ENCODE assay signal across 9 cellular contexts in the genomic region with DNA sequence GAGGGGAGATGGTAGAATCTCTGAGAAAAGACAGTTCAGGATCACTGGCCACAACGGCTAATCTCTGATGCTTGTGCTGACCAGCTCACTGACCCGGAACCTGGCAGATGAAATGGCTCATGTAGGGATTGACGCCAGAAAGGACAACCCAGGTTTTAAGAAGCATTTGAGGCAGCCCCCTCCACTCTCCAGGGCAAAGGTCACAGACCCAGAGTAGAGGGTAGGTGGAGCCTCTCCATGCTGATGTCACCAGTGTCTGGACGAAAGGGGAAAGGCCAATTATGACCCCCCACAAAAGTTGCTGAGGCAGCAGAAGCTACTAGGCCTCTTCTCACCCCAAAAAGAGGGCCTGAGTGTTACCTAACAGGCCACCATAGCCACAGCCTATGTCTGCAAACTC. TPM values are rescaled to one million over a fixed set of nuclear protein-coding genes. Genes with fewer than 3 reads are reported as not detected.
DNase-seq lines count a peak whose midpoint lies in the region; FAIRE-seq and TF ChIP-seq lines count a peak whose summit lies in the region.
"Had no signal": no experiment of that assay in that cellular context is flagged by ENCODE, and none has a peak within 500 bp of the region (broad histone marks: within the 10 kb centered on the region; RNA-seq: fewer than 3 reads in every experiment).

No MANE protein-coding gene starts in this region.

- intact Hi-C loops in activated naive CD4-positive, alpha-beta T cell treated with anti-CD3 and anti-CD28 coated beads for 36 hours (cut with micrococcal nuclease): no loop called here
- intact Hi-C loops in prostate gland (cut with DNase I): no loop called here

- H3K4me1 Mint-ChIP-seq in activated naive CD4-positive, alpha-beta T cell treated with anti-CD3 and anti-CD28 coated beads for 36 hours (ENCODE audit: low read depth): peaks cover 33% of the 10 kb centered on the region

- TF ChIP-seq POLR2A in prostate gland (IDR thresholded peaks at IDR 0.05) (no peak), Peyer's patch (IDR thresholded peaks at IDR 0.05) (no peak)

- H3K27ac ChIP-seq in epithelial cell of prostate (peak overlapping the region; percentile 82), prostate gland (no peak overlapping the region), Peyer's patch (no peak overlapping the region)

- peak overlapping the region; percentile 98 for H3K4me3 Mint-ChIP-seq in activated naive CD4-positive, alpha-beta T cell treated with anti-CD3 and anti-CD28 coated beads for 36 hours

- H3K27me3 Mint-ChIP-seq in activated naive CD4-positive, alpha-beta T cell treated with anti-CD3 and anti-CD28 coated beads for 36 hours (ENCODE audit: low read depth): peaks cover 7% of the 10 kb centered on the region

- no peak overlapping the region for H3K9ac ChIP-seq in skeletal muscle satellite cell (ENCODE audit: low read depth, low read length)

- H3K36me3 ChIP-seq in skeletal muscle satellite cell (ENCODE audit: insufficient read depth, low read length) (peaks cover 18% of the 10 kb centered on the region), prostate gland (no peaks in the 10 kb centered on the region), Peyer's patch (no peaks in the 10 kb centered on the region)

- no peak for DNase-seq in activated naive CD4-positive, alpha-beta T cell treated with anti-CD3 and anti-CD28 coated beads for 36 hours
- no peak for DNase-seq in activated naive CD4-positive, alpha-beta T cell treated with anti-CD3 and anti-CD28 coated beads, Interleukin-2, amount 50 U/mL, for 16 hours
- DNase-seq in RCC 7860 (ENCODE audit: low spot score) (peak; percentile 17), epithelial cell of prostate (ENCODE audit: low read depth, low spot score) (no peak), prostate gland (ENCODE audit: low spot score) (no peak), Peyer's patch (no peak), RPMI8226 (no peak)
- DNase-seq: NCI-H1436 had no signal

- FAIRE-seq in RCC 7860 (lab: Jason Lieb, UNC): no peak

- TF ChIP-seq CTCF in prostate gland (IDR thresholded peaks at IDR 0.05) (no peak), Peyer's patch (IDR thresholded peaks at IDR 0.05) (no peak)

- no peak overlapping the region for H3K27ac Mint-ChIP-seq in activated naive CD4-positive, alpha-beta T cell treated with anti-CD3 and anti-CD28 coated beads for 36 hours

- peaks cover 25% of the 10 kb centered on the region for H3K4me1 ChIP-seq in skeletal muscle satellite cell (ENCODE audit: control insufficient read depth, insufficient read depth, low read length)
- H3K4me1 ChIP-seq in prostate gland (replicated peaks): peaks cover 16% of the 10 kb centered on the region
- H3K4me1 ChIP-seq in Peyer's patch: peaks cover 0 to 23% (median 14%) of the 10 kb centered on the region in 4 donors

- peak overlapping the region; percentile 99 for H3K4me2 ChIP-seq in skeletal muscle satellite cell (ENCODE audit: low read length)

- H3K27me3 ChIP-seq in skeletal muscle satellite cell (ENCODE audit: control insufficient read depth, insufficient read depth, low read length): peaks cover 15% of the 10 kb centered on the region
- no peaks in the 10 kb centered on the region for H3K27me3 ChIP-seq in prostate gland (replicated peaks; ENCODE audit: insufficient read depth)
- peaks cover 0 to 11% of the 10 kb centered on the region in 2 donors for H3K27me3 ChIP-seq in Peyer's patch

- no peaks in the 10 kb centered on the region for H3K9me3 Mint-ChIP-seq in activated naive CD4-positive, alpha-beta T cell treated with anti-CD3 and anti-CD28 coated beads for 36 hours

- peaks cover 28% of the 10 kb centered on the region for H3K36me3 Mint-ChIP-seq in activated naive CD4-positive, alpha-beta T cell treated with anti-CD3 and anti-CD28 coated beads for 36 hours (ENCODE audit: low read depth)

- H3K9me3 ChIP-seq in skeletal muscle satellite cell (replicated peaks; ENCODE audit: low read length) (no peaks in the 10 kb centered on the region), prostate gland (no peaks in the 10 kb centered on the region), Peyer's patch (no peaks in the 10 kb centered on the region)

- 75% methylated on average over 4 of the region's 4 CpGs for WGBS in prostate gland

- CTCF ChIA-PET in activated naive CD4-positive, alpha-beta T cell treated with anti-CD3 and anti-CD28 coated beads for 36 hours (lab: Charles Lee): no interaction called here

- H3K4me3 ChIP-seq in skeletal muscle satellite cell (ENCODE audit: low read length) (peak overlapping the region; percentile 94), prostate gland (no peak overlapping the region), Peyer's patch (no peak overlapping the region)

RNA-seq across cellular contexts. Expression of a gene that starts 1.2 kb away (rescaled TPM):
- 10 to 100 TPM; 17.3 to 20.4 TPM for total RNA-seq in activated naive CD4-positive, alpha-beta T cell treated with anti-CD3 and anti-CD28 coated beads for 36 hours
- 4.6 and 5.2 TPM in 2 replicates for total RNA-seq in skeletal muscle satellite cell (2012; rRNA removed)
- total RNA-seq in prostate gland (10 to 100 TPM in 1 of 2 donors, 1 to 10 TPM in 1; 4.9 to 14.3 TPM), Peyer's patch (10 to 100 TPM in 1 of 4 donors, 1 to 10 TPM in 3; 1.2 to 26.4 (median 8.0) TPM)

RNA-seq across cellular contexts. Expression of a gene that starts 1.7 kb away (rescaled TPM):
- total RNA-seq in activated naive CD4-positive, alpha-beta T cell treated with anti-CD3 and anti-CD28 coated beads for 36 hours: 1 to 10 TPM; 3.6 to 4.6 TPM
- 3.8 and 9.8 TPM in 2 replicates for total RNA-seq in skeletal muscle satellite cell (2012; rRNA removed)
- total RNA-seq in prostate gland (10 to 100 TPM; 12.1 to 12.6 TPM), Peyer's patch (1 to 10 TPM; 1.4 to 7.4 (median 2.7) TPM)

RNA-seq across cellular contexts. Expression of a gene that starts 3.9 kb away (rescaled TPM):
- 1 to 10 TPM; 5.4 to 6.1 TPM for total RNA-seq in activated naive CD4-positive, alpha-beta T cell treated with anti-CD3 and anti-CD28 coated beads for 36 hours
- 0.51 and 1.3 TPM in 2 replicates for total RNA-seq in skeletal muscle satellite cell (2012; rRNA removed)
- under 1 TPM; 0.14 to 0.91 TPM for total RNA-seq in prostate gland
- 1 to 10 TPM in 1 of 4 donors, not detected in 3; 1.7 TPM for total RNA-seq in Peyer's patch

RNA-seq across cellular contexts. Expression of a gene that starts 11.9 kb away (rescaled TPM):
- 10 to 100 TPM; 32.8 to 34.3 TPM for total RNA-seq in activated naive CD4-positive, alpha-beta T cell treated with anti-CD3 and anti-CD28 coated beads for 36 hours
- 18.0 and 21.6 TPM in 2 replicates for total RNA-seq in skeletal muscle satellite cell (2012; rRNA removed)
- total RNA-seq in prostate gland (10 to 100 TPM; 24.3 to 39.6 TPM), Peyer's patch (10 to 100 TPM in 3 of 4 donors, 1 to 10 TPM in 1; 9.4 to 21.2 (median 13.7) TPM)

RNA-seq across cellular contexts. Expression of a gene that starts 15.8 kb away (rescaled TPM):
- 10 to 100 TPM; 10.4 to 10.8 TPM for total RNA-seq in activated naive CD4-positive, alpha-beta T cell treated with anti-CD3 and anti-CD28 coated beads for 36 hours
- 0.51 and 2.0 TPM in 2 replicates for total RNA-seq in skeletal muscle satellite cell (2012; rRNA removed)
- total RNA-seq in prostate gland (10 to 100 TPM; 11.1 to 13.2 TPM), Peyer's patch (10 to 100 TPM in 2 of 4 donors, 1 to 10 TPM in 2; 7.4 to 17.2 (median 10.6) TPM)
